ENCODE assay signal across 13 cellular contexts in the genomic region with DNA sequence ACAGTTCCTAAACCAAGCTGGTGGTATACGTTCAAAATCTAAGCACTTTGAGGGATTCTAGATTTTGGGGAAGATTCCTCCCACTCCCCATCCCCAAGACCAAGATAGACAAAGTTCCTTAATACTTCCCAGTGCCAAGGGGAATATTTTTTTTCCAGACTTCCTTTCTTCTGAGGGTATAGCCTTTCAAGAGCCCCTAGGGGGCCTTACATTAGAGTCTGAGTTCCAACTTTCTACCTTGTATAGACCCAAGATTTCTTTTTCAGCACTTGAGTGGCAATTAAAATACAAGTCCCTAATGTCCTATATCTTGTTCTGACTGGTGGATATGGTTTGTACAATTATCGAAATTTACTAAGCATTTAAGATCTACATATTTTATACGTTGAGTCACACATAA. TPM values are rescaled to one million over a fixed set of nuclear protein-coding genes. Genes with fewer than 3 reads are reported as not detected.
DNase-seq lines count a peak whose midpoint lies in the region; ATAC-seq, FAIRE-seq and TF ChIP-seq lines count a peak whose summit lies in the region.
"Had no signal": no experiment of that assay in that cellular context is flagged by ENCODE, and none has a peak within 500 bp of the region (broad histone marks: within the 10 kb centered on the region; RNA-seq: fewer than 3 reads in every experiment).

No MANE protein-coding gene starts in this region.

- FAIRE-seq in HepG2 (lab: Jason Lieb, UNC) = no peak

- no peak overlapping the region for H3K9ac ChIP-seq in HepG2 (ENCODE audit: insufficient read depth, low read depth, low read length)

- in situ Hi-C loops in HepG2 (cut with HindIII; ENCODE audit: extremely low pct_ligation_motif_present, low pct_unique_long_range_greater_than_20kb) = no loop called here

- no peak overlapping the region for H3K4me3 ChIP-seq in HepG2 (replicated peaks in 1 of 3; ENCODE audit: insufficient read depth in 1 of 3, low read depth in 2 of 3, low read length in 3 of 3)
- no peak overlapping the region for H3K4me3 ChIP-seq in right lobe of liver

- TF ChIP-seq EP300 in HepG2 (IDR thresholded peaks at IDR 0.05; ENCODE audit: low read depth in 2 of 2, low read length in 2 of 2) = no peak
- TF ChIP-seq EP300 in HepG2 (CRISPR knock-in tag; IDR thresholded peaks at IDR 0.05; ENCODE audit: borderline replicate concordance) = no peak

- H3K36me3 Mint-ChIP-seq in WTC11 = peaks cover 7% of the 10 kb centered on the region
- peaks cover 3% of the 10 kb centered on the region for H3K36me3 Mint-ChIP-seq in nephron progenitor cell (ENCODE audit: low read depth)
- no peaks in the 10 kb centered on the region for H3K36me3 Mint-ChIP-seq in activated naive CD8-positive, alpha-beta T cell treated with anti-CD3 and anti-CD28 coated beads for 36 hours

- H3K27ac ChIP-seq in HepG2 (ENCODE audit: extremely low read length, insufficient read depth, low read length) = no peak overlapping the region
- H3K27ac ChIP-seq in right lobe of liver = no peak overlapping the region

- intact Hi-C loops in HepG2 (cut with micrococcal nuclease; ENCODE audit: unreplicated experiment) (no loop called here), right lobe of liver (cut with DNase I) (no loop called here)

- TF ChIP-seq RAD21 in HepG2 (CRISPR knock-in tag; IDR thresholded peaks at IDR 0.05) = no peak

- H3K9me3 ChIP-seq in HepG2 (ENCODE audit: low read length) (no peaks in the 10 kb centered on the region), right lobe of liver (no peaks in the 10 kb centered on the region)

- H4K20me1 ChIP-seq in HepG2 (ENCODE audit: insufficient read depth, low read length) = no peaks in the 10 kb centered on the region

- H3K4me1 Mint-ChIP-seq in WTC11 (no peaks in the 10 kb centered on the region), nephron progenitor cell (peaks cover 9% of the 10 kb centered on the region)
- H3K4me1 Mint-ChIP-seq in activated naive CD8-positive, alpha-beta T cell treated with anti-CD3 and anti-CD28 coated beads for 36 hours = no peaks in the 10 kb centered on the region

- CTCF ChIA-PET in HepG2 (lab: Yijun Ruan, JAX; ENCODE audit: low intra/inter-chr PET ratio, low total read pairs) = no interaction called here
- CTCF ChIA-PET in WTC11 (lab: Charles Lee) = no interaction called here

- no peak for DNase-seq in HepG2 (ENCODE audit: low spot score)
- DNase-seq in right lobe of liver = no peak
- DNase-seq in OCI-M1 (lab: John Stamatoyannopoulos, UW) = peak; percentile 7
- DNase-seq in WTC11 (ENCODE audit: low spot score) = no peak
- DNase-seq in nephron progenitor cell = no peak
- DNase-seq in activated naive CD8-positive, alpha-beta T cell treated with anti-CD3 and anti-CD28 coated beads for 36 hours = no peak
- no peak for DNase-seq in activated naive CD4-positive, alpha-beta T cell treated with anti-CD3 and anti-CD28 coated beads, Interleukin-2, amount 50 U/mL, for 16 hours
- no peak for DNase-seq in glomerular visceral epithelial cell (ENCODE audit: extremely low spot score)
- DNase-seq: C1 segment of cervical spinal cord, DND-41, GF-D8 had no signal

- no peaks in the 10 kb centered on the region for H3K79me2 ChIP-seq in HepG2 (ENCODE audit: insufficient read depth, low read length)

- 63% methylated on average over 3 of the region's 3 CpGs for WGBS in HepG2 (ENCODE audit: low lambda C conversion rate)
- WGBS in right lobe of liver (ENCODE audit: insufficient coverage, low coverage, low lambda C conversion rate, missing lambda C conversion rate) = 76% methylated on average over 3 of the region's 3 CpGs

- H3K27ac Mint-ChIP-seq in WTC11 (0 out of 2 replicates have a peak overlapping the region, but pooled peaks have one; percentile 49), nephron progenitor cell (peak overlapping the region; percentile 29)
- H3K27ac Mint-ChIP-seq in activated naive CD8-positive, alpha-beta T cell treated with anti-CD3 and anti-CD28 coated beads for 36 hours = no peak overlapping the region
- H3K27ac Mint-ChIP-seq: B cell; CD4-positive, alpha-beta T cell had no signal

- H3K9me3 Mint-ChIP-seq in WTC11 = no peaks in the 10 kb centered on the region
- no peaks in the 10 kb centered on the region for H3K9me3 Mint-ChIP-seq in nephron progenitor cell
- no peaks in the 10 kb centered on the region for H3K9me3 Mint-ChIP-seq in activated naive CD8-positive, alpha-beta T cell treated with anti-CD3 and anti-CD28 coated beads for 36 hours
- H3K9me3 Mint-ChIP-seq: CD4-positive, alpha-beta T cell had no signal

- H2AFZ ChIP-seq in HepG2 (ENCODE audit: low read length) = no peak overlapping the region

- H3K27me3 Mint-ChIP-seq in WTC11 (ENCODE audit: low read depth) (no peaks in the 10 kb centered on the region), nephron progenitor cell (ENCODE audit: low read depth, poor library complexity) (no peaks in the 10 kb centered on the region)
- H3K27me3 Mint-ChIP-seq in activated naive CD8-positive, alpha-beta T cell treated with anti-CD3 and anti-CD28 coated beads for 36 hours = no peaks in the 10 kb centered on the region
- H3K27me3 Mint-ChIP-seq: B cell; CD4-positive, alpha-beta T cell had no signal

- H3K27me3 ChIP-seq in HepG2 (ENCODE audit: control insufficient read depth in 1 of 2, insufficient read depth in 2 of 2, low read length in 2 of 2) (no peaks in the 10 kb centered on the region), right lobe of liver (no peaks in the 10 kb centered on the region)

- no TSS peak for BruUV-seq in HepG2 (replicated peaks; lab: Mats Ljungman, UMichigan)

- H3K4me1 ChIP-seq in HepG2 (ENCODE audit: insufficient read depth, low read length) (no peaks in the 10 kb centered on the region), right lobe of liver (no peaks in the 10 kb centered on the region)

- H3K36me3 ChIP-seq in HepG2 (replicated peaks in 1 of 2; ENCODE audit: control insufficient read depth in 1 of 2, insufficient read depth in 2 of 2, low read length in 2 of 2) = 0 out of 5 replicates have a peak, but pooled peaks cover 0 to 2% of the 10 kb centered on the region in 2 experiments
- no peaks in the 10 kb centered on the region for H3K36me3 ChIP-seq in right lobe of liver

- no peak overlapping the region for H3K4me2 ChIP-seq in HepG2 (ENCODE audit: low read depth, low read length)

- no peak for TF ChIP-seq POLR2A in HepG2 (IDR thresholded peaks at IDR 0.05; ENCODE audit: insufficient read depth in 1 of 2, low read depth in 2 of 2, low read length in 2 of 2)
- no peak for TF ChIP-seq POLR2A in right lobe of liver (IDR thresholded peaks at IDR 0.05)

- no peak overlapping the region for H3K4me3 Mint-ChIP-seq in WTC11
- no peak overlapping the region for H3K4me3 Mint-ChIP-seq in nephron progenitor cell
- no peak overlapping the region for H3K4me3 Mint-ChIP-seq in activated naive CD8-positive, alpha-beta T cell treated with anti-CD3 and anti-CD28 coated beads for 36 hours
- H3K4me3 Mint-ChIP-seq: B cell; CD4-positive, alpha-beta T cell had no signal

- no peak for TF ChIP-seq CTCF in HepG2 (CRISPR knock-in tag; IDR thresholded peaks at IDR 0.05)
- TF ChIP-seq CTCF in right lobe of liver (IDR thresholded peaks at IDR 0.05) = no peak
- TF ChIP-seq CTCF in WTC11 (IDR thresholded peaks at IDR 0.05) = no peak
- TF ChIP-seq CTCF in nephron progenitor cell (IDR thresholded peaks at IDR 0.05) = no peak

- no peak for ATAC-seq in HepG2
- no peak for ATAC-seq in right lobe of liver
- peak; percentile 60; the same call in 1 of the 2 replicates for ATAC-seq in WTC11

- POLR2A ChIA-PET in HepG2 (lab: Yijun Ruan, JAX) = no interaction called here
- POLR2A ChIA-PET in WTC11 (lab: Charles Lee) = no interaction called here

RNA-seq across cellular contexts. Expression of a gene that starts 28.7 kb away (rescaled TPM):
- total RNA-seq in HepG2 (2016; rRNA removed; fragmentation: Illumina TruSeq; extraction: Trizol) = 12.1 and 14.9 TPM in 2 replicates
- total RNA-seq in HepG2 (2016; cell fraction: cytosol; rRNA removed; fragmentation: Illumina TruSeq; extraction: Trizol; ENCODE audit: low read depth) = 5.2 and 6.4 TPM in 2 replicates
- total RNA-seq in HepG2 (2016; cell fraction: insoluble cytoplasmic fraction; rRNA removed; fragmentation: Illumina TruSeq; extraction: Trizol) = 11.5 and 13.8 TPM in 2 replicates
- total RNA-seq in HepG2 (2016; cell fraction: membrane; rRNA removed; fragmentation: Illumina TruSeq; extraction: Trizol) = 7.3 and 7.9 TPM in 2 replicates
- total RNA-seq in HepG2 (2016; cell fraction: nucleus; rRNA removed; fragmentation: Illumina TruSeq; extraction: Trizol) = 14.5 and 15.8 TPM in 2 replicates
- polyA plus RNA-seq in HepG2 (2011; rRNA removed) = 8.8 and 9.3 TPM in 2 replicates
- polyA plus RNA-seq in HepG2 (2011; cell fraction: cytosol; rRNA removed) = 3.6 and 6.0 TPM in 2 replicates
- polyA plus RNA-seq in HepG2 (2011; cell fraction: nucleus; rRNA removed) = 4.3 and 5.0 TPM in 2 replicates
- 8.1 and 8.2 TPM in 2 replicates for polyA plus RNA-seq in HepG2 (2012)
- polyA plus RNA-seq in HepG2 (2016; cell fraction: cytosol; fragmentation: Illumina TruSeq; extraction: Trizol; ENCODE audit: low read depth) = 0.43 and 0.45 TPM in 2 replicates
- 11.6 and 11.8 TPM in 2 replicates for polyA plus RNA-seq in HepG2 (2016; cell fraction: insoluble cytoplasmic fraction; fragmentation: Illumina TruSeq; extraction: Trizol; ENCODE audit: low read depth)
- polyA plus RNA-seq in HepG2 (2016; cell fraction: membrane; fragmentation: Illumina TruSeq; extraction: Trizol; ENCODE audit: low read depth) = 2.4 and 3.1 TPM in 2 replicates
- polyA plus RNA-seq in HepG2 (2016; cell fraction: nucleus; fragmentation: Illumina TruSeq; extraction: Trizol; ENCODE audit: insufficient read depth, low read depth) = 11.0 and 11.2 TPM in 2 replicates
- 7.3 and 7.9 TPM in 2 replicates for polyA minus RNA-seq in HepG2 (2011; rRNA and poly(A)+ RNA removed; ENCODE audit: low replicate concordance)
- 10.0 and 11.1 TPM in 2 replicates for polyA minus RNA-seq in HepG2 (2011; cell fraction: cytosol; rRNA and poly(A)+ RNA removed)
- 39.7 and 43.0 TPM in 2 replicates for polyA minus RNA-seq in HepG2 (2011; cell fraction: nucleus; rRNA and poly(A)+ RNA removed)
- total RNA-seq in right lobe of liver = 10 to 100 TPM in 3 of 6 experiments, 1 to 10 TPM in 3; 9.0 to 12.4 (median 10.3) TPM
- 9.1 to 11.0 TPM (median 9.6 TPM) in 3 replicates for total RNA-seq in WTC11 (2021)
- 10 to 100 TPM; 13.4 to 13.6 TPM for total RNA-seq in activated naive CD8-positive, alpha-beta T cell treated with anti-CD3 and anti-CD28 coated beads for 36 hours

RNA-seq across cellular contexts. Expression of a gene that starts 52.0 kb away (rescaled TPM):
- total RNA-seq in HepG2 (2016; rRNA removed; fragmentation: Illumina TruSeq; extraction: Trizol) = 5.0 and 7.4 TPM in 2 replicates
- total RNA-seq in HepG2 (2016; cell fraction: cytosol; rRNA removed; fragmentation: Illumina TruSeq; extraction: Trizol; ENCODE audit: low read depth) = 10.4 and 10.5 TPM in 2 replicates
- 4.9 and 8.4 TPM in 2 replicates for total RNA-seq in HepG2 (2016; cell fraction: insoluble cytoplasmic fraction; rRNA removed; fragmentation: Illumina TruSeq; extraction: Trizol)
- 6.0 and 6.4 TPM in 2 replicates for total RNA-seq in HepG2 (2016; cell fraction: membrane; rRNA removed; fragmentation: Illumina TruSeq; extraction: Trizol)
- total RNA-seq in HepG2 (2016; cell fraction: nucleus; rRNA removed; fragmentation: Illumina TruSeq; extraction: Trizol) = 3.4 and 4.9 TPM in 2 replicates
- 2.3 and 3.3 TPM in 2 replicates for polyA plus RNA-seq in HepG2 (2011; rRNA removed)
- polyA plus RNA-seq in HepG2 (2011; cell fraction: cytosol; rRNA removed) = 2.1 and 2.6 TPM in 2 replicates
- polyA plus RNA-seq in HepG2 (2011; cell fraction: nucleus; rRNA removed) = 1.1 and 1.7 TPM in 2 replicates
- 2.5 and 3.4 TPM in 2 replicates for polyA plus RNA-seq in HepG2 (2012)
- polyA plus RNA-seq in HepG2 (2016; cell fraction: cytosol; fragmentation: Illumina TruSeq; extraction: Trizol; ENCODE audit: low read depth) = 0.43 and 0.51 TPM in 2 replicates
- polyA plus RNA-seq in HepG2 (2016; cell fraction: insoluble cytoplasmic fraction; fragmentation: Illumina TruSeq; extraction: Trizol; ENCODE audit: low read depth) = 5.4 and 6.1 TPM in 2 replicates
- polyA plus RNA-seq in HepG2 (2016; cell fraction: membrane; fragmentation: Illumina TruSeq; extraction: Trizol; ENCODE audit: low read depth) = 0.57 and 0.84 TPM in 2 replicates
- 4.3 and 5.0 TPM in 2 replicates for polyA plus RNA-seq in HepG2 (2016; cell fraction: nucleus; fragmentation: Illumina TruSeq; extraction: Trizol; ENCODE audit: insufficient read depth, low read depth)
- polyA minus RNA-seq in HepG2 (2011; rRNA and poly(A)+ RNA removed; ENCODE audit: low replicate concordance) = 5.1 and 6.6 TPM in 2 replicates
- polyA minus RNA-seq in HepG2 (2011; cell fraction: cytosol; rRNA and poly(A)+ RNA removed) = 2.2 and 2.7 TPM in 2 replicates
- polyA minus RNA-seq in HepG2 (2011; cell fraction: nucleus; rRNA and poly(A)+ RNA removed) = 4.2 and 7.2 TPM in 2 replicates
- total RNA-seq in right lobe of liver = 10 to 100 TPM in 1 of 6 experiments, 1 to 10 TPM in 5; 6.1 to 11.1 (median 6.9) TPM
- 23.9 to 26.7 TPM (median 24.0 TPM) in 3 replicates for total RNA-seq in WTC11 (2021)
- total RNA-seq in activated naive CD8-positive, alpha-beta T cell treated with anti-CD3 and anti-CD28 coated beads for 36 hours = 10 to 100 TPM; 21.1 to 21.6 TPM

RNA-seq across cellular contexts. Expression of a gene that starts 52.1 kb away (rescaled TPM):
- total RNA-seq in HepG2 (2016; rRNA removed; fragmentation: Illumina TruSeq; extraction: Trizol) (19.4 and 27.4 TPM in 2 replicates), right lobe of liver (10 to 100 TPM in 1 of 6 experiments, 1 to 10 TPM in 5; 4.1 to 10.9 (median 7.1) TPM), WTC11 (2021) (14.0 to 17.7 TPM (median 16.4 TPM) in 3 replicates)
- 10.3 and 11.7 TPM in 2 replicates for total RNA-seq in HepG2 (2016; cell fraction: cytosol; rRNA removed; fragmentation: Illumina TruSeq; extraction: Trizol; ENCODE audit: low read depth)
- total RNA-seq in HepG2 (2016; cell fraction: insoluble cytoplasmic fraction; rRNA removed; fragmentation: Illumina TruSeq; extraction: Trizol) = 23.4 and 25.5 TPM in 2 replicates
- total RNA-seq in HepG2 (2016; cell fraction: membrane; rRNA removed; fragmentation: Illumina TruSeq; extraction: Trizol) = 16.0 and 17.6 TPM in 2 replicates
- 13.5 and 14.7 TPM in 2 replicates for total RNA-seq in HepG2 (2016; cell fraction: nucleus; rRNA removed; fragmentation: Illumina TruSeq; extraction: Trizol)
- 14.6 and 23.2 TPM in 2 replicates for polyA plus RNA-seq in HepG2 (2011; rRNA removed)
- 21.5 and 25.4 TPM in 2 replicates for polyA plus RNA-seq in HepG2 (2011; cell fraction: cytosol; rRNA removed)
- polyA plus RNA-seq in HepG2 (2011; cell fraction: nucleus; rRNA removed) = 10.4 and 12.7 TPM in 2 replicates
- polyA plus RNA-seq in HepG2 (2012) = 13.8 and 15.5 TPM in 2 replicates
- 14.1 and 16.6 TPM in 2 replicates for polyA plus RNA-seq in HepG2 (2016; cell fraction: cytosol; fragmentation: Illumina TruSeq; extraction: Trizol; ENCODE audit: low read depth)
- polyA plus RNA-seq in HepG2 (2016; cell fraction: insoluble cytoplasmic fraction; fragmentation: Illumina TruSeq; extraction: Trizol; ENCODE audit: low read depth) = 30.2 and 31.0 TPM in 2 replicates
- polyA plus RNA-seq in HepG2 (2016; cell fraction: membrane; fragmentation: Illumina TruSeq; extraction: Trizol; ENCODE audit: low read depth) = 14.7 and 20.0 TPM in 2 replicates
- 15.0 and 25.9 TPM in 2 replicates for polyA plus RNA-seq in HepG2 (2016; cell fraction: nucleus; fragmentation: Illumina TruSeq; extraction: Trizol; ENCODE audit: insufficient read depth, low read depth)
- polyA minus RNA-seq in HepG2 (2011; rRNA and poly(A)+ RNA removed; ENCODE audit: low replicate concordance) = 13.6 and 16.5 TPM in 2 replicates
- 8.0 and 8.6 TPM in 2 replicates for polyA minus RNA-seq in HepG2 (2011; cell fraction: cytosol; rRNA and poly(A)+ RNA removed)
- 20.9 and 26.0 TPM in 2 replicates for polyA minus RNA-seq in HepG2 (2011; cell fraction: nucleus; rRNA and poly(A)+ RNA removed)
- 10 to 100 TPM; 14.5 to 18.1 TPM for total RNA-seq in activated naive CD8-positive, alpha-beta T cell treated with anti-CD3 and anti-CD28 coated beads for 36 hours
